In the genomic region with DNA sequence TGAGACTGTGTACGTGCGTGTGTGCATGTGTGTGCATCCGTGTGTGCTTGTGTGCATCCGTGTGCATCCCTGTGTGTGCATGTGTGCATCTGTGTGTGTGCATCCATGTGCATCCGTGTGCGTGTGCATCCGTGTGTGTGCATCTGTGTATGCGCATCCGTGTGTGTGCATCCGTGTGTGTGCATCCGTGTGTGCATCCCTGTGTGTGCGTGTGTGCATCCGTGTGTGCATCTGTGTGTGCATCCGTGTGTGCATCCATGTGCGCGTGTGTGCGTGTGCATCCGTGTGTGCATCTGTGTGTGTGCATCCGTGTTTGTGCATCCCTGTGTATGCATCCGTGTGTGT, we compare ENCODE assay signal across 20 cellular contexts. TPM values are rescaled to one million over a fixed set of nuclear protein-coding genes. Genes with fewer than 3 reads are reported as not detected.
DNase-seq lines count a peak whose midpoint lies in the region; ATAC-seq, FAIRE-seq and TF ChIP-seq lines count a peak whose summit lies in the region.
"Had no signal": no experiment of that assay in that cellular context is flagged by ENCODE, and none has a peak within 500 bp of the region (broad histone marks: within the 10 kb centered on the region; RNA-seq: fewer than 3 reads in every experiment).

No MANE protein-coding gene starts in this region.

- H3K27me3 ChIP-seq in DOHH2 (ENCODE audit: control insufficient read depth, low read length) (no peaks in the 10 kb centered on the region), astrocyte (ENCODE audit: insufficient read depth, low read length) (no peaks in the 10 kb centered on the region), neuronal stem cell (ENCODE audit: control insufficient read depth in 3 of 3, insufficient read depth in 3 of 3, low read depth in 1 of 3, low read length in 3 of 3) (peaks cover 0 to 3% (median 0%) of the 10 kb centered on the region in 3 experiments)
- H3K27me3 ChIP-seq: upper lobe of right lung had no signal

- H3K36me3 ChIP-seq in DOHH2 (ENCODE audit: control insufficient read depth, low read length) = no peaks in the 10 kb centered on the region
- no peaks in the 10 kb centered on the region for H3K36me3 ChIP-seq in KOPT-K1 (ENCODE audit: insufficient read depth, low read length)
- H3K36me3 ChIP-seq in astrocyte (ENCODE audit: insufficient read depth, low read length) = no peaks in the 10 kb centered on the region
- peaks cover 0 to 4% of the 10 kb centered on the region in 2 donors for H3K36me3 ChIP-seq in neuronal stem cell (replicated peaks in 1 of 2; ENCODE audit: control insufficient read depth in 2 of 2, insufficient read depth in 2 of 2, low read length in 2 of 2)
- H3K36me3 ChIP-seq: upper lobe of right lung had no signal

- no peaks in the 10 kb centered on the region for H3K79me2 ChIP-seq in DOHH2 (ENCODE audit: control insufficient read depth, low read length)
- no peaks in the 10 kb centered on the region for H3K79me2 ChIP-seq in astrocyte (ENCODE audit: insufficient read depth, low read length)

- H3K14ac ChIP-seq in neuronal stem cell (ENCODE audit: low read length) = peak overlapping the region; percentile 94

- peak overlapping the region; percentile 76 for H3K18ac ChIP-seq in neuronal stem cell (ENCODE audit: low read length)

- peak overlapping the region; percentile 63 for H3K27ac ChIP-seq in DOHH2 (ENCODE audit: low read depth, low read length)
- H3K27ac ChIP-seq in KOPT-K1 (ENCODE audit: low read depth, low read length, poor library complexity, severe bottlenecking) = peak overlapping the region; percentile 91
- H3K27ac ChIP-seq in astrocyte (ENCODE audit: low read depth, low read length) = peak overlapping the region; percentile 87
- no peak overlapping the region for H3K27ac ChIP-seq in neuronal stem cell (replicated peaks; ENCODE audit: low read length)
- H3K27ac ChIP-seq: HL-60, psoas muscle had no signal

- DNase-seq in astrocyte (ENCODE audit: low read depth) (no peak), neuronal stem cell (ENCODE audit: low spot score) (no peak), islet precursor cell (no peak), Kasumi-1 (lab: John Stamatoyannopoulos, UW) (no peak), SK-N-DZ (ENCODE audit: low spot score) (no peak)
- DNase-seq: DMS79 treated with DMSO at 0.1 percent for 48 hours, midbrain, NCI-H187 treated with DMSO at 0.1 percent for 48 hours, NCI-H748 treated with DMSO at 0.1 percent for 48 hours, psoas muscle, SHP77, upper lobe of right lung had no signal

- peak overlapping the region; percentile 65 for H4K8ac ChIP-seq in neuronal stem cell (ENCODE audit: low read depth, low read length)

- peaks cover 6% of the 10 kb centered on the region; the same call in 1 of the 2 replicates for H3F3A ChIP-seq in DOHH2 (ENCODE audit: control insufficient read depth, insufficient read depth)

- H3K4me2 ChIP-seq in DOHH2 (ENCODE audit: low read length) = peak overlapping the region; percentile 59
- peak overlapping the region; percentile 64 for H3K4me2 ChIP-seq in astrocyte (ENCODE audit: low read length)
- H3K4me2 ChIP-seq in neuronal stem cell (ENCODE audit: insufficient read depth, low read length, poor library complexity, severe bottlenecking) = no peak overlapping the region

- no peak overlapping the region for H2BK15ac ChIP-seq in neuronal stem cell (ENCODE audit: low read length)

- H3K79me1 ChIP-seq in neuronal stem cell (ENCODE audit: low read depth, low read length) = no peaks in the 10 kb centered on the region

- WGBS in neuronal stem cell (ENCODE audit: extremely low coverage in 2 of 2, insufficient read length in 2 of 2, insufficient replicate concordance in 1 of 2), 2 donors = no CpG with 5 or more reads among the region's 20 CpGs

- no peak overlapping the region for H2BK120ac ChIP-seq in neuronal stem cell (ENCODE audit: low read depth, low read length)

- TF ChIP-seq CTCF in DOHH2 (IDR thresholded peaks at IDR 0.05; ENCODE audit: low read depth, low read length, poor library complexity, severe bottlenecking) = no peak
- TF ChIP-seq CTCF in astrocyte (IDR thresholded peaks at IDR 0.05; ENCODE audit: insufficient read depth, low read depth, low read length) = no peak

- peak overlapping the region; percentile 69 for H3K4ac ChIP-seq in neuronal stem cell (ENCODE audit: low read length)

- peak overlapping the region; percentile 37 for H3K23ac ChIP-seq in neuronal stem cell (ENCODE audit: low read depth, low read length, poor library complexity)

- peak overlapping the region; percentile 22 for H2BK12ac ChIP-seq in neuronal stem cell (ENCODE audit: low read length)

- no peaks in the 10 kb centered on the region for H3K9me3 ChIP-seq in DOHH2 (ENCODE audit: control insufficient read depth, insufficient read depth, low read length)
- no peaks in the 10 kb centered on the region for H3K9me3 ChIP-seq in KOPT-K1 (ENCODE audit: insufficient read depth, low read length, poor library complexity, severe bottlenecking)
- no peaks in the 10 kb centered on the region for H3K9me3 ChIP-seq in astrocyte (ENCODE audit: insufficient read depth, low read depth, low read length)
- H3K9me3 ChIP-seq in neuronal stem cell (replicated peaks in 1 of 2; ENCODE audit: control insufficient read depth in 2 of 2, insufficient read depth in 1 of 2, low read depth in 1 of 2, low read length in 2 of 2) = peaks cover 0 to 3% of the 10 kb centered on the region in 2 donors
- H3K9me3 ChIP-seq: psoas muscle, upper lobe of right lung had no signal

- no peak overlapping the region for H3K4me3 Mint-ChIP-seq in astrocyte (ENCODE audit: unreplicated experiment)
- H3K4me3 Mint-ChIP-seq: activated CD4-positive, alpha-beta T cell treated with anti-CD3 and anti-CD28 coated beads, Interleukin-2, amount 10 ng/mL, durations not matched to agents 7 days and 5 days; neural crest cell had no signal

- no peaks in the 10 kb centered on the region for H3K9me3 Mint-ChIP-seq in astrocyte (ENCODE audit: unreplicated experiment)
- H3K9me3 Mint-ChIP-seq: activated CD4-positive, alpha-beta T cell treated with anti-CD3 and anti-CD28 coated beads, Interleukin-2, amount 10 ng/mL, durations not matched to agents 7 days and 5 days; neural crest cell had no signal

- H2AK5ac ChIP-seq in neuronal stem cell (ENCODE audit: low read depth, low read length) = no peak overlapping the region

- H3K27ac Mint-ChIP-seq in astrocyte (ENCODE audit: unreplicated experiment) = peak overlapping the region; percentile 98

- FAIRE-seq in astrocyte (lab: Jason Lieb, UNC) = no peak
- FAIRE-seq: endometrium had no signal

- H3K36me3 Mint-ChIP-seq in astrocyte (ENCODE audit: low read depth, unreplicated experiment) = peaks cover 3% of the 10 kb centered on the region

- peak overlapping the region; percentile 19 for H3K4me3 ChIP-seq in DOHH2 (ENCODE audit: low read length)
- H3K4me3 ChIP-seq in astrocyte (ENCODE audit: insufficient read depth, low read depth, low read length) = no peak overlapping the region
- H3K4me3 ChIP-seq in neuronal stem cell (ENCODE audit: low read length in 2 of 2) = peak overlapping the region in 1 of 2 donors; percentile 56
- H3K4me3 ChIP-seq: psoas muscle, skin epidermis, upper lobe of right lung had no signal

- H4K91ac ChIP-seq in neuronal stem cell (ENCODE audit: low read depth, low read length, poor library complexity) = peak overlapping the region; percentile 53

- no peak for ATAC-seq in HG02840 (IDR thresholded peaks at IDR 0.05; ENCODE audit: low FRiP score, unreplicated experiment)
- ATAC-seq: psoas muscle had no signal

- H3K4me1 Mint-ChIP-seq in astrocyte (ENCODE audit: low read depth, unreplicated experiment) = peaks cover 46% of the 10 kb centered on the region
- H3K4me1 Mint-ChIP-seq: neural crest cell had no signal

- H4K20me1 ChIP-seq in DOHH2 (ENCODE audit: control insufficient read depth, insufficient read depth, low read depth, low read length) (no peaks in the 10 kb centered on the region), astrocyte (ENCODE audit: insufficient read depth, low read length) (no peaks in the 10 kb centered on the region)

- H3K9ac ChIP-seq in astrocyte (ENCODE audit: low read length) (peak overlapping the region; percentile 69), neuronal stem cell (ENCODE audit: low read depth, low read length, poor library complexity) (peak overlapping the region; percentile 75)

- no peaks in the 10 kb centered on the region for H3K27me3 Mint-ChIP-seq in astrocyte (ENCODE audit: low read depth, unreplicated experiment)
- H3K27me3 Mint-ChIP-seq: activated CD4-positive, alpha-beta T cell treated with anti-CD3 and anti-CD28 coated beads, Interleukin-2, amount 10 ng/mL, durations not matched to agents 7 days and 5 days had no signal

- peak overlapping the region; percentile 3 for H2BK5ac ChIP-seq in neuronal stem cell (ENCODE audit: low read length)

- H3K4me1 ChIP-seq in DOHH2 (ENCODE audit: control insufficient read depth, low read length) = peaks cover 61% of the 10 kb centered on the region
- H3K4me1 ChIP-seq in astrocyte (ENCODE audit: insufficient read depth, low read length) = peaks cover 62% of the 10 kb centered on the region
- peaks cover 5 to 8% of the 10 kb centered on the region in 2 donors for H3K4me1 ChIP-seq in neuronal stem cell (ENCODE audit: control insufficient read depth in 2 of 2, insufficient read depth in 1 of 2, low read depth in 1 of 2, low read length in 2 of 2)
- H3K4me1 ChIP-seq: psoas muscle had no signal

- no peaks in the 10 kb centered on the region for H3K9me2 ChIP-seq in DOHH2 (replicated peaks; ENCODE audit: control insufficient read depth, low read length)

- H2AFZ ChIP-seq in astrocyte (ENCODE audit: low read depth, low read length) (no peak overlapping the region), neuronal stem cell (ENCODE audit: low read length) (peak overlapping the region; percentile 93)

RNA-seq across cellular contexts. Expression of a gene that starts 5.3 kb away (rescaled TPM):
- total RNA-seq in astrocyte = 23.3 and 30.9 TPM in 2 replicates
- 59.7 TPM for polyA plus RNA-seq in neuronal stem cell (2013, experiment 1 of 2)
- 59.3 TPM for polyA plus RNA-seq in neuronal stem cell (2013, experiment 2 of 2)
- 97.8 and 113 TPM in 2 replicates for polyA plus RNA-seq in SK-N-DZ (2014; cell fraction: cytosol; rRNA removed)
- 60.1 and 93.7 TPM in 2 replicates for polyA plus RNA-seq in SK-N-DZ (2014; cell fraction: nucleus; rRNA removed)

RNA-seq across cellular contexts. Expression of a gene that starts 50.3 kb away (rescaled TPM):
- total RNA-seq in astrocyte = 44.5 and 46.7 TPM in 2 replicates
- 32.2 TPM for polyA plus RNA-seq in neuronal stem cell (2013, experiment 1 of 2)
- 31.9 TPM for polyA plus RNA-seq in neuronal stem cell (2013, experiment 2 of 2)
- polyA plus RNA-seq in SK-N-DZ (2014; cell fraction: cytosol; rRNA removed) = 20.2 and 26.5 TPM in 2 replicates
- 53.8 and 77.3 TPM in 2 replicates for polyA plus RNA-seq in SK-N-DZ (2014; cell fraction: nucleus; rRNA removed)
